8 cellular contexts compared by ENCODE assay signal in genomic region chr19:38852231-38853044, GRCh38. TPM values are rescaled to one million over a fixed set of nuclear protein-coding genes. Genes with fewer than 3 reads are reported as not detected.
DNase-seq lines count a peak whose midpoint lies in the region; ATAC-seq and TF ChIP-seq lines count a peak whose summit lies in the region.

No MANE protein-coding gene starts in this region.

- TF ChIP-seq CTCF in Calu3 (IDR thresholded peaks at IDR 0.05; ENCODE audit: unreplicated experiment) (no peak), WERI-Rb-1 (IDR thresholded peaks at IDR 0.05; ENCODE audit: low read depth, low read length) (no peak), kidney epithelial cell (IDR thresholded peaks at IDR 0.05; ENCODE audit: insufficient read depth, low read length, poor library complexity, severe bottlenecking) (no peak)

- ATAC-seq in central memory CD8-positive, alpha-beta T cell (replicated peaks; ENCODE audit: extremely low read depth, poor library complexity, severe bottlenecking) = no peak
- no peak for ATAC-seq in GM21360 (IDR thresholded peaks at IDR 0.05; ENCODE audit: unreplicated experiment)

- H3K27ac ChIP-seq in KOPT-K1 (ENCODE audit: low read depth, low read length, poor library complexity, severe bottlenecking) (peak overlapping the region; percentile 99), WERI-Rb-1 (peak overlapping the region; percentile 86)

- H3K9me3 Mint-ChIP-seq in Calu3 (ENCODE audit: low read depth, unreplicated experiment) = no peaks in the 10 kb centered on the region
- no peaks in the 10 kb centered on the region for H3K9me3 Mint-ChIP-seq in central memory CD8-positive, alpha-beta T cell

- H3K36me3 Mint-ChIP-seq in Calu3 (ENCODE audit: insufficient read depth, unreplicated experiment) = peaks cover 58% of the 10 kb centered on the region
- peaks cover 38% of the 10 kb centered on the region for H3K36me3 Mint-ChIP-seq in central memory CD8-positive, alpha-beta T cell (ENCODE audit: insufficient read depth)

- peak overlapping the region; percentile 98 for H3K27ac Mint-ChIP-seq in Calu3 (ENCODE audit: unreplicated experiment)
- peak overlapping the region; percentile 88 for H3K27ac Mint-ChIP-seq in central memory CD8-positive, alpha-beta T cell (ENCODE audit: low read depth)

- intact Hi-C loops in Calu3 (cut with micrococcal nuclease; ENCODE audit: unreplicated experiment) = loop anchor here (5.0 kb wide), 1 partner anchor 35 kb away; no protein-coding TSS in a partner anchor

- H3K27me3 Mint-ChIP-seq in Calu3 (ENCODE audit: unreplicated experiment) = peaks cover 14% of the 10 kb centered on the region
- no peaks in the 10 kb centered on the region for H3K27me3 Mint-ChIP-seq in central memory CD8-positive, alpha-beta T cell

- peaks cover 29% of the 10 kb centered on the region for H3K4me1 Mint-ChIP-seq in Calu3 (ENCODE audit: low read depth, unreplicated experiment)
- peaks cover 49% of the 10 kb centered on the region for H3K4me1 Mint-ChIP-seq in central memory CD8-positive, alpha-beta T cell

- CTCF ChIA-PET in Calu3 (lab: Charles Lee) = interaction anchor here (0.5 to 3.3 kb wide), 6 partner anchors 10 to 79 kb away, joined by 3 to 19 read pairs (median 4); partner anchors contain the start of genes MRPS12 and SARS2

- peak; percentile 65 for DNase-seq in Calu3
- DNase-seq in WERI-Rb-1 = peak; percentile 49
- DNase-seq in central memory CD8-positive, alpha-beta T cell (ENCODE audit: low spot score in 2 of 2) = peak; percentile 36 to 55
- no peak for DNase-seq in kidney epithelial cell (ENCODE audit: low read depth)
- DNase-seq in stimulated activated CD4-positive, alpha-beta T cell treated with anti-CD3 and anti-CD28 coated beads, Interleukin-12 subunit alpha, Interleukin-12 subunit beta, amount 100 ng/mL, for 48 hours (ENCODE audit: low read depth in 2 of 3, low spot score in 1 of 3) = peak; percentile 44 to 52 (median 46)
- no peak for DNase-seq in GF-D8 (lab: John Stamatoyannopoulos, UW)

- peak overlapping the region; percentile 82 for H3K4me3 Mint-ChIP-seq in Calu3 (ENCODE audit: low read depth, unreplicated experiment)
- peak overlapping the region; percentile 90 for H3K4me3 Mint-ChIP-seq in central memory CD8-positive, alpha-beta T cell

- no peaks in the 10 kb centered on the region for H3K27me3 ChIP-seq in WERI-Rb-1 (ENCODE audit: insufficient read depth, low read depth, severe bottlenecking)
- H3K27me3 ChIP-seq in kidney epithelial cell (ENCODE audit: control insufficient read depth, insufficient read depth, low read length) = no peaks in the 10 kb centered on the region

- no TSS peak for BruUV-seq in Calu3 (replicated peaks; lab: Mats Ljungman, UMichigan)

- peaks cover 16% of the 10 kb centered on the region for H3K36me3 ChIP-seq in KOPT-K1 (ENCODE audit: insufficient read depth, low read length)
- peaks cover 20% of the 10 kb centered on the region for H3K36me3 ChIP-seq in WERI-Rb-1
- no peaks in the 10 kb centered on the region for H3K36me3 ChIP-seq in kidney epithelial cell (ENCODE audit: control insufficient read depth, insufficient read depth, low read length)

- no peaks in the 10 kb centered on the region for H3K9me3 ChIP-seq in KOPT-K1 (ENCODE audit: insufficient read depth, low read length, poor library complexity, severe bottlenecking)
- no peaks in the 10 kb centered on the region for H3K9me3 ChIP-seq in WERI-Rb-1 (ENCODE audit: severe bottlenecking)

- H3K4me3 ChIP-seq in WERI-Rb-1 (ENCODE audit: low read depth, low read length) (peak overlapping the region; percentile 89), kidney epithelial cell (ENCODE audit: low read depth, low read length) (peak overlapping the region; percentile 68)

RNA-seq across cellular contexts. Expression of gene HNRNPL, which starts 2.7 kb away (rescaled TPM):
- total RNA-seq in Calu3 (2022) (383 and 408 TPM in 2 replicates), kidney epithelial cell (192 and 200 TPM in 2 replicates)

RNA-seq across cellular contexts. Expression of gene ECH1, which starts 20.8 kb away (rescaled TPM):
- total RNA-seq in Calu3 (2022) (253 and 291 TPM in 2 replicates), kidney epithelial cell (48.1 and 49.8 TPM in 2 replicates)

RNA-seq across cellular contexts. Expression of gene RINL, which starts 25.6 kb away (rescaled TPM):
- total RNA-seq in Calu3 (2022) = 4.1 TPM in 2 replicates
- total RNA-seq in kidney epithelial cell = 21.0 and 21.6 TPM in 2 replicates

RNA-seq across cellular contexts. Expression of gene LGALS4, which starts 39.7 kb away (rescaled TPM):
- 321 and 537 TPM in 2 replicates for total RNA-seq in Calu3 (2022)
- total RNA-seq in kidney epithelial cell = not detected in 2 replicates

RNA-seq across cellular contexts. Expression of gene SIRT2, which starts 47.0 kb away (rescaled TPM):
- total RNA-seq in Calu3 (2022) (51.7 and 55.6 TPM in 2 replicates), kidney epithelial cell (38.9 and 65.5 TPM in 2 replicates)

Comparison
In these comparisons a context has a peak if more than half of its experiments do, and no peak if none do; other contexts are left out.
1. DNase-seq: peak in Calu3 (single experiment), WERI-Rb-1 (single experiment), central memory CD8-positive, alpha-beta T cell (2 of 2) and stimulated activated CD4-positive, alpha-beta T cell treated with anti-CD3 and anti-CD28 coated beads, Interleukin-12 subunit alpha, Interleukin-12 subunit beta, amount 100 ng/mL, for 48 hours (3 of 3); none in kidney epithelial cell (single experiment) and GF-D8 (single experiment).